1 cellular context compared by ENCODE assay signal in the genomic region with DNA sequence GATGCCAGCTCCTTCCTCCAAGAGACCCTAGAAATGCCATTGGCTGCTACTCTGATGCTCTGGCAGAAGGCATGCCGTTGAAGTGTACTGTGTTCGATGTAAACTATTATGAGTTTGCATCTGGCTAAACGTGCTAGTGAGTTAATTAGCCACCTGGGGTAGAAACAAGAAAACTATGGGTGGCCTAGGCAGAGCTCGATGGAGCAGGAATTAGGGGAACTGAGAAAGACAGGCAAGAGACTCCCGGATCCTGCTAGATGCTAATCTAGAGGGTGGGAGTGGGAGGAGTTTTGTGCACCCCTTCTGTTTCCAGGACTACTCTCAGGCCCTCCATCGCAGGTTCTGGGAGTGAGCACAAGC.
TF ChIP-seq lines count a peak whose summit lies in the region.

No MANE protein-coding gene starts in this region.

TF ChIP-seq in HepG2, 621 proteins besides CTCF, POLR2A, EP300 and RAD21:
- TF ChIP-seq GPN1 (CRISPR knock-in tag; IDR thresholded peaks at IDR 0.05; ENCODE audit: borderline replicate concordance) (no peak), ZNF552 (CRISPR knock-in tag; IDR thresholded peaks at IDR 0.05; ENCODE audit: borderline replicate concordance) (no peak), HOXA5 (CRISPR knock-in tag; IDR thresholded peaks at IDR 0.05) (no peak), FOXA3 (CRISPR knock-in tag; IDR thresholded peaks at IDR 0.05) (no peak)
